In the genomic region with DNA sequence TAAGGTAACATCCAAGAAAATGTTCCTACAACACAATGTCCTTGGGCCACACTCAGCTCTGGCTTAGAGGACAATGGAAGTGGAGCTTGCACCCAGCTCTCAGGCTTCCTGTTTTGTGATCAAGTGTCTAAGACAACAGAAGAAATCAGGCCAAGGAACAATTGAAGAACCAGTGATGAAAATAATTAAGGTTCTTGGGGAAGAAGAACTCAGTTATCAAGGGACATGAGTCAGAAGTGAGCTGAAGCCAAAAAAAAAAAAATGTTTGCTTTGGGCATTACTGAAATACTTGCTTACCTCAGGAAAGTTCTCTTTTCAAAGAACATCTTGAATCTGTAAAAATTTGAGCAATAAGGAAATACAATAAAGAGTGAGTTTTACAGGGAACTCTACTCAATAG, we compare ENCODE assay signal across 20 cellular contexts.
DNase-seq lines count a peak whose midpoint lies in the region; TF ChIP-seq lines count a peak whose summit lies in the region.
"Had no signal": no experiment of that assay in that cellular context is flagged by ENCODE, and none has a peak within 500 bp of the region (broad histone marks: within the 10 kb centered on the region; RNA-seq: fewer than 3 reads in every experiment).

No MANE protein-coding gene starts in this region.

- H3K4me3 Mint-ChIP-seq in endothelial cell (ENCODE audit: unreplicated experiment): no peak overlapping the region
- H3K4me3 Mint-ChIP-seq: activated CD8-positive, alpha-beta T cell treated with anti-CD3 and anti-CD28 coated beads, Interleukin-2, amount 10 ng/mL, durations not matched to agents 7 days and 5 days had no signal

- H3K4me1 Mint-ChIP-seq in endothelial cell (ENCODE audit: unreplicated experiment): peaks cover 6% of the 10 kb centered on the region

- DNase-seq in AG09319 (ENCODE audit: extremely low read depth, low read depth) (peak; percentile 78), M059J (ENCODE audit: low read depth) (peak; percentile 65), epidermal melanocyte (ENCODE audit: insufficient read length, low spot score) (peak; percentile 38), non-pigmented ciliary epithelial cell (ENCODE audit: low read depth) (peak; percentile 71), T-helper 9 cell (no peak), endothelial cell (ENCODE audit: low spot score) (no peak), NCI-H510A treated with DMSO at 0.1 percent for 48 hours (lab: John Stamatoyannopoulos, UW) (no peak), GM13976 (ENCODE audit: low spot score) (no peak)
- DNase-seq: activated CD8-positive, alpha-beta T cell treated with anti-CD3 and anti-CD28 coated beads, Interleukin-2, amount 10 ng/mL, durations not matched to agents 7 days and 5 days; C1 segment of cervical spinal cord; central memory CD4-positive, alpha-beta T cell; GOT3; Karpas-422; NCI-H1930; NCI-H82; SHP77 treated with DMSO at 0.1 percent for 48 hours; stimulated activated CD4-positive, alpha-beta T cell treated with anti-CD3 and anti-CD28 coated beads, Interleukin-1b, Interleukin-23, amount 100 ng/mL, for 48 hours; upper lobe of left lung had no signal

- no peaks in the 10 kb centered on the region for H3K27me3 Mint-ChIP-seq in endothelial cell (ENCODE audit: unreplicated experiment)
- H3K27me3 Mint-ChIP-seq: progenitor cell of endocrine pancreas had no signal

- TF ChIP-seq CTCF in AG09319 (IDR thresholded peaks at IDR 0.05; ENCODE audit: low read depth, low read length) (no peak), endothelial cell (IDR thresholded peaks at IDR 0.05; ENCODE audit: unreplicated experiment) (no peak), GM13976 (IDR thresholded peaks at IDR 0.05; ENCODE audit: borderline replicate concordance, control extremely low read depth, extremely low read depth, insufficient read depth, missing control alignments) (no peak)

- H3K36me3 Mint-ChIP-seq in endothelial cell (ENCODE audit: low read depth, unreplicated experiment): no peaks in the 10 kb centered on the region

- H3K27ac Mint-ChIP-seq in endothelial cell (ENCODE audit: unreplicated experiment): no peak overlapping the region
- H3K27ac Mint-ChIP-seq: activated CD8-positive, alpha-beta T cell treated with anti-CD3 and anti-CD28 coated beads, Interleukin-2, amount 10 ng/mL, durations not matched to agents 7 days and 5 days; activated T-helper 2 cell treated with anti-CD3 and anti-CD28 coated beads, Interferon-gamma antibody, Interleukin-2, Interleukin-4, amounts not matched to agents 10 μg/mL and 5 μg/mL and 100 μg/mL, durations not matched to agents 14 hours and 24 hours and 36 hours had no signal

- in situ Hi-C loops in GM13976 (cut with MboI; ENCODE audit: low sequenced_read_pairs, unreplicated experiment): loop anchor here (25.0 kb wide), 2 partner anchors 89 to 1086 kb away; no protein-coding TSS in a partner anchor

- H3K9me3 Mint-ChIP-seq in endothelial cell (ENCODE audit: unreplicated experiment): no peaks in the 10 kb centered on the region
- H3K9me3 Mint-ChIP-seq: activated T-helper 2 cell treated with anti-CD3 and anti-CD28 coated beads, Interferon-gamma antibody, Interleukin-2, Interleukin-4, amounts not matched to agents 10 μg/mL and 5 μg/mL and 100 μg/mL, durations not matched to agents 14 hours and 24 hours and 36 hours had no signal

Comparison
In these comparisons a context has a peak if more than half of its experiments do, and no peak if none do; other contexts are left out.
1. DNase-seq: peak in AG09319 (single experiment), M059J (single experiment), epidermal melanocyte (single experiment) and non-pigmented ciliary epithelial cell (single experiment); none in T-helper 9 cell (single experiment), endothelial cell (single experiment), NCI-H510A treated with DMSO at 0.1 percent for 48 hours (single experiment) and GM13976 (single experiment).